ENCODE assay signal across 8 cellular contexts in the genomic region with DNA sequence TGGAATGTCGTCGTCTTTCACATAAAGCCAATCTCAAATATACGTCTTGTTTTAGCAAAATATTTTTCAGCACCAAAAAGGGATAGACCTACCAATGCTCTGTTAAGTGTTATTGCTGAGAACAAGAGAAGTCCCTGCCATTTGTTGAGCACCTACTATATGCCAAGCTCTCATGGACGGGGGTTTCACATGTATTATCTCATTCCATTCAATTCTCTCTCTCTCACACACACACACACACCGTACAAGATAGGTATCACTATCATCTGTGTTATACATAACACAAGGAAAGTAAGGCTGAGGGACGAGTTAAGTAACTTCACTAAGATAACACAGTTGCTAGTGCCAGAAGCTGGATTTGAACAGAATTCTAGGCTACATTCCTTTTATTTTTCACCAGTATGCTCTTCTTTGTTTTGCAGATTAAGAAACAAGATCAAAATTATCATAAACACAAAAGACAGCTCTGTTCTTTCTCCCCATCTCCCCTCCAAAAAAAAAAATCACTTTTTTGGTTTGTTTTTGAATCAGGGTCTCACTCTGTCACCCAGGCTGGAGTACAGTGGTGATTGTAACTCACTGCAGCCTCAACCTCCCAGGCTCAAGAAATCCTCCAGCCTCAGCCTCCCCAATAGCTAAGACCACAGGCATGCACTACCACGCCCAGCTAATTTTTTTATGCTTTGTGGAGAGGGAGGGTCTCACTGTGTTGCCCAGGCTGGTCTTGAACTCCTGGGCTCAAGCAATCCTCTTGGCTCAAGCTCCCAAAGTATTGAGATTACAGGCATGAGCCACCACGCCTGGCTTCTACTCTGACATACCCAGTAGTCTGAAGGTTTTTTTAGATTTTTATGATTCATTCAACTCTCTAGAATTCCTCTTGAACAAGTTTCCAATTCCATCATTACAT. TPM values are rescaled to one million over a fixed set of nuclear protein-coding genes. Genes with fewer than 3 reads are reported as not detected.
DNase-seq lines count a peak whose midpoint lies in the region; ATAC-seq and TF ChIP-seq lines count a peak whose summit lies in the region.

No MANE protein-coding gene starts in this region.

- ATAC-seq in GM18858 (IDR thresholded peaks at IDR 0.05; ENCODE audit: unreplicated experiment) (no peak), GM19455 (IDR thresholded peaks at IDR 0.05; ENCODE audit: unreplicated experiment) (no peak)

- POLR2A ChIA-PET in MCF 10A (lab: Yijun Ruan, JAX): interaction anchor here (0.6 to 4.7 kb wide), 27 partner anchors 9 to 211 kb away, joined by 3 to 81 read pairs (median 7); no protein-coding TSS in a partner anchor

- CTCF ChIA-PET in MCF 10A (lab: Yijun Ruan, JAX): interaction anchor here (0.7 to 2.4 kb wide), 5 partner anchors 18 to 113 kb away, joined by 3 to 13 read pairs (median 5); no protein-coding TSS in a partner anchor

- H3K4me3 ChIP-seq in ACC112 (ENCODE audit: low read depth, low read length) (peak overlapping the region; percentile 96), HUES48 (ENCODE audit: low read depth, low read length) (peak overlapping the region; percentile 73), muscle layer of duodenum (ENCODE audit: low read depth in 1 of 2, low read length in 2 of 2) (peak overlapping the region; percentile 65 to 86)

- H3K4me3 Mint-ChIP-seq in MCF 10A (ENCODE audit: unreplicated experiment): peak overlapping the region; percentile 84

- H3K9me3 ChIP-seq in HUES48 (ENCODE audit: control insufficient read depth, insufficient read depth, low read length) (no peaks in the 10 kb centered on the region), muscle layer of duodenum (ENCODE audit: control insufficient read depth in 1 of 2, low read length in 2 of 2) (no peaks in the 10 kb centered on the region)

- H3K4me1 ChIP-seq in ACC112 (ENCODE audit: control insufficient read depth, insufficient read depth, low read length, unreplicated experiment) (peaks cover 16% of the 10 kb centered on the region), HUES48 (ENCODE audit: control insufficient read depth, insufficient read depth, low read length) (peaks cover 11% of the 10 kb centered on the region), muscle layer of duodenum (ENCODE audit: control insufficient read depth in 1 of 2, insufficient read depth in 2 of 2, low read length in 2 of 2) (peaks cover 3 to 7% of the 10 kb centered on the region in 2 donors)

- no peak for DNase-seq in MCF 10A (ENCODE audit: unreplicated experiment)
- DNase-seq in putamen (ENCODE audit: low spot score): no peak
- no peak for DNase-seq in NCI-H69 (lab: John Stamatoyannopoulos, UW)

- no peaks in the 10 kb centered on the region for H3K27me3 ChIP-seq in ACC112 (ENCODE audit: insufficient read depth, low read length)
- H3K27me3 ChIP-seq in HUES48 (ENCODE audit: control insufficient read depth, insufficient read depth, low read length): no peaks in the 10 kb centered on the region
- no peaks in the 10 kb centered on the region for H3K27me3 ChIP-seq in muscle layer of duodenum (ENCODE audit: low read depth, low read length)

- H3K36me3 ChIP-seq in ACC112 (ENCODE audit: insufficient read depth, low read length): peaks cover 6% of the 10 kb centered on the region; the same call in 1 of the 2 replicates
- no peaks in the 10 kb centered on the region for H3K36me3 ChIP-seq in HUES48 (ENCODE audit: control insufficient read depth, insufficient read depth, low read length)
- H3K36me3 ChIP-seq in muscle layer of duodenum (ENCODE audit: control insufficient read depth in 1 of 2, insufficient read depth in 2 of 2, low read length in 2 of 2): no peaks in the 10 kb centered on the region

- no TSS peak for BruUV-seq in MCF 10A (replicated peaks; lab: Mats Ljungman, UMichigan)

- no peak overlapping the region for H3K9ac ChIP-seq in HUES48 (ENCODE audit: low read depth, low read length)

- no peak for TF ChIP-seq CTCF in MCF 10A (IDR thresholded peaks at IDR 0.05; ENCODE audit: unreplicated experiment)

- H2AFZ ChIP-seq in ACC112 (ENCODE audit: low read length, unreplicated experiment): peak overlapping the region; percentile 52

- H3K27me3 Mint-ChIP-seq in MCF 10A (ENCODE audit: insufficient read depth, unreplicated experiment): no peaks in the 10 kb centered on the region

- intact Hi-C loops in MCF 10A (cut with micrococcal nuclease): loop anchor here (5.0 kb wide), 1 partner anchor 89 kb away; no protein-coding TSS in a partner anchor

- no peaks in the 10 kb centered on the region for H3K36me3 Mint-ChIP-seq in MCF 10A (ENCODE audit: insufficient read depth, unreplicated experiment)

- no peaks in the 10 kb centered on the region for H3K9me3 Mint-ChIP-seq in MCF 10A (ENCODE audit: unreplicated experiment)

- H3K27ac ChIP-seq in ACC112 (ENCODE audit: low read depth, low read length) (peak overlapping the region; percentile 40), HUES48 (ENCODE audit: low read depth, low read length) (peak overlapping the region; percentile 23), muscle layer of duodenum (ENCODE audit: low read length) (no peak overlapping the region)

- peaks cover 8% of the 10 kb centered on the region for H3K4me1 Mint-ChIP-seq in MCF 10A (ENCODE audit: insufficient read depth, unreplicated experiment)

- peak overlapping the region; percentile 79 for H3K27ac Mint-ChIP-seq in MCF 10A (ENCODE audit: low read depth, unreplicated experiment)

- peaks cover 40% of the 10 kb centered on the region for H3K79me2 ChIP-seq in ACC112 (ENCODE audit: control insufficient read depth, insufficient read depth, low read length, unreplicated experiment)

RNA-seq across cellular contexts. Expression of a gene that starts 1.0 kb away (rescaled TPM):
- 14.6 and 22.9 TPM in 2 replicates for total RNA-seq in MCF 10A (2022)
